In genomic region chr9:34994429-34995287, GRCh38 we compare ENCODE assay signal across 8 cellular contexts. TPM values are rescaled to one million over a fixed set of nuclear protein-coding genes. Genes with fewer than 3 reads are reported as not detected.
DNase-seq lines count a peak whose midpoint lies in the region; ATAC-seq, FAIRE-seq and TF ChIP-seq lines count a peak whose summit lies in the region.

No MANE protein-coding gene starts in this region.

- no peak overlapping the region for H3K4me3 ChIP-seq in lower lobe of right lung

- peaks cover 10% of the 10 kb centered on the region for H3K36me3 ChIP-seq in lower lobe of right lung

- ATAC-seq in lower lobe of right lung (no peak), GM19397 (IDR thresholded peaks at IDR 0.05; ENCODE audit: unreplicated experiment) (no peak)

- DNase-seq in GM10248 (ENCODE audit: extremely low spot score) = no peak
- DNase-seq in NCI-H226 = peak; percentile 37
- DNase-seq in caudate nucleus (lab: John Stamatoyannopoulos, UW) = peak in 30 of 61 donors; percentile 13 to 71 (median 32)
- no peak for DNase-seq in lower lobe of right lung
- DNase-seq in urothelium cell line (ENCODE audit: low spot score) = peak; percentile 73
- no peak for DNase-seq in amniotic stem cell (lab: John Stamatoyannopoulos, UW)

- TF ChIP-seq CTCF in GM10248 (IDR thresholded peaks at IDR 0.05; ENCODE audit: control extremely low read depth, extremely low read depth, low read depth, missing control alignments) (peak; percentile 38), lower lobe of right lung (IDR thresholded peaks at IDR 0.05) (peak; percentile 44)

- POLR2A ChIA-PET in GM10248 (lab: Yijun Ruan, JAX) = interaction anchor here (1.2 kb wide), 1 partner anchor 65 kb away, joined by 4 read pairs; no protein-coding TSS in a partner anchor

- FAIRE-seq in A204.1 (lab: Jason Lieb, UNC) (peak; percentile 52), urothelium cell line (lab: Jason Lieb, UNC) (peak; percentile 92)

- peaks cover 54% of the 10 kb centered on the region for H3K4me1 ChIP-seq in lower lobe of right lung

- H3K27ac ChIP-seq in caudate nucleus (ENCODE audit: low read depth, low read length) (peak overlapping the region; percentile 61), lower lobe of right lung (peak overlapping the region; percentile 64)

- CTCF ChIA-PET in GM10248 (lab: Yijun Ruan, JAX) = interaction anchor here (0.7 to 7.9 kb wide), 12 partner anchors 8 to 609 kb away, joined by 3 to 48 read pairs (median 4); partner anchors contain the start of gene PIGO

- no peaks in the 10 kb centered on the region for H3K9me3 ChIP-seq in lower lobe of right lung

- intact Hi-C loops in lower lobe of right lung (cut with DNase I) = no loop called here

- H3K27me3 ChIP-seq in lower lobe of right lung (ENCODE audit: low read depth) = no peaks in the 10 kb centered on the region

RNA-seq across cellular contexts. Expression of gene DNAJB5, which starts 5.1 kb away (rescaled TPM):
- 6.0 TPM for total RNA-seq in lower lobe of right lung

RNA-seq across cellular contexts. Expression of gene PHF24, which starts 36.6 kb away (rescaled TPM):
- 1.3 TPM for total RNA-seq in lower lobe of right lung

Comparison
In these comparisons a context has a peak if more than half of its experiments do, and no peak if none do; other contexts are left out.
1. DNase-seq: peak in NCI-H226 (single experiment) and urothelium cell line (single experiment); none in GM10248 (single experiment), lower lobe of right lung (single experiment) and amniotic stem cell (single experiment).